ENCODE assay signal across 13 cellular contexts in the genomic region with DNA sequence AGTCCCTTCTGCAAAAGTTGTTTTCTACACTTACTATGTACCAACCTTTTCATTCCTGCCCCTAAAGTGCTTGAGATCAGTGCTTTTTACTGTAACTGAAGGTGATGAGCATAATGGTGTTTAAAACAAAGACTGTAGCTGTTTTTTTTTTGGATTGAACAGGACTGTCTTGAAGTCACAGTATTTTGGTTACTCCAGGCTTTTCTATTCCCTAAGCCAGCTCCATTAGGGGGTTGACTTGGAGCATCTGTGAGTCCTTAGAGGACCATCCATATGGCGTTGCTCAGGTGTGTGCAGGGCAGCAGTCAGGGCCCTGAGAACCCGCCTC. TPM values are rescaled to one million over a fixed set of nuclear protein-coding genes. Genes with fewer than 3 reads are reported as not detected.
DNase-seq lines count a peak whose midpoint lies in the region; ATAC-seq and TF ChIP-seq lines count a peak whose summit lies in the region.
"Had no signal": no experiment of that assay in that cellular context is flagged by ENCODE, and none has a peak within 500 bp of the region (broad histone marks: within the 10 kb centered on the region; RNA-seq: fewer than 3 reads in every experiment).

No MANE protein-coding gene starts in this region.

- H3K4me1 ChIP-seq in Loucy (ENCODE audit: insufficient read depth, low read length, poor library complexity, severe bottlenecking) = peaks cover 24% of the 10 kb centered on the region
- no peaks in the 10 kb centered on the region for H3K4me1 ChIP-seq in Peyer's patch

- H3F3A ChIP-seq in Loucy (ENCODE audit: low read depth) = 0 out of 2 replicates have a peak, but pooled peaks cover 3% of the 10 kb centered on the region

- TF ChIP-seq CTCF in Loucy (conservative IDR thresholded peaks at IDR 0.05; ENCODE audit: low read length) = no peak
- TF ChIP-seq CTCF in chondrocyte (IDR thresholded peaks at IDR 0.05) = peak; percentile 66
- no peak for TF ChIP-seq CTCF in progenitor cell of endocrine pancreas (IDR thresholded peaks at IDR 0.05; ENCODE audit: unreplicated experiment)
- TF ChIP-seq CTCF in Peyer's patch (IDR thresholded peaks at IDR 0.05) = no peak

- no peaks in the 10 kb centered on the region for H4K20me1 ChIP-seq in Loucy (ENCODE audit: insufficient read depth, low read length, poor library complexity, severe bottlenecking)

- no peaks in the 10 kb centered on the region for H3K9me3 Mint-ChIP-seq in activated T-cell treated with anti-CD3 and anti-CD28 coated beads, Interleukin-2, amount 50 U/mL, for 24 hours
- H3K9me3 Mint-ChIP-seq in chondrocyte (ENCODE audit: low read depth) (no peaks in the 10 kb centered on the region), progenitor cell of endocrine pancreas (ENCODE audit: low read depth) (no peaks in the 10 kb centered on the region)
- H3K9me3 Mint-ChIP-seq: CD4-positive, CD25-positive, alpha-beta regulatory T cell; IgD-negative memory B cell; T-cell had no signal

- H3K27ac Mint-ChIP-seq in activated T-cell treated with anti-CD3 and anti-CD28 coated beads, Interleukin-2, amount 50 U/mL, for 24 hours = peak overlapping the region; percentile 15
- H3K27ac Mint-ChIP-seq in chondrocyte (ENCODE audit: unreplicated experiment) (no peak overlapping the region), progenitor cell of endocrine pancreas (peak overlapping the region; percentile 29)
- H3K27ac Mint-ChIP-seq: CD4-positive, CD25-positive, alpha-beta regulatory T cell; T-cell had no signal

- no peak overlapping the region for H3K27ac ChIP-seq in Peyer's patch

- TF ChIP-seq POLR2A in Peyer's patch (IDR thresholded peaks at IDR 0.05) = no peak

- peak overlapping the region; percentile 70 for H3K4me2 ChIP-seq in Loucy (ENCODE audit: low read depth, low read length, poor library complexity, severe bottlenecking)

- H3K36me3 ChIP-seq in Loucy (ENCODE audit: insufficient read depth, low read length) (peaks cover 26% of the 10 kb centered on the region; the same call in 1 of the 2 replicates), Peyer's patch (peaks cover 0 to 44% (median 0%) of the 10 kb centered on the region in 3 donors)
- H3K36me3 ChIP-seq: MG63 had no signal

- peak overlapping the region; percentile 58 for H3K9ac ChIP-seq in Loucy (ENCODE audit: low read depth, low read length, poor library complexity, severe bottlenecking)

- ATAC-seq in HG03095 (IDR thresholded peaks at IDR 0.05; ENCODE audit: unreplicated experiment) = no peak

- no peaks in the 10 kb centered on the region for H3K9me2 ChIP-seq in Loucy (replicated peaks; ENCODE audit: low read depth, low read length)

- H3K9me3 ChIP-seq in Loucy (ENCODE audit: insufficient read depth, low read depth, low read length) (no peaks in the 10 kb centered on the region), Peyer's patch (no peaks in the 10 kb centered on the region)
- H3K9me3 ChIP-seq: MG63 had no signal

- no peaks in the 10 kb centered on the region for H3K79me2 ChIP-seq in Loucy (ENCODE audit: insufficient read depth, low read length)

- H3K4me3 ChIP-seq in Loucy (ENCODE audit: low read length, poor library complexity, severe bottlenecking) (peak overlapping the region; percentile 46), Peyer's patch (no peak overlapping the region)
- H3K4me3 ChIP-seq: MG63 had no signal

- DNase-seq in activated T-cell treated with anti-CD3 and anti-CD28 coated beads, Interleukin-2, amount 50 U/mL, for 24 hours = no peak
- no peak for DNase-seq in activated T-cell treated with anti-CD3 and anti-CD28 coated beads, Interleukin-2, amount 50 U/mL, for 48 hours
- DNase-seq in chondrocyte (ENCODE audit: low spot score) (no peak), progenitor cell of endocrine pancreas (ENCODE audit: low spot score, unreplicated experiment) (no peak), ureter (ENCODE audit: low spot score) (no peak), Peyer's patch (no peak)
- DNase-seq: NCI-H1417 treated with DMSO at 0.1 percent for 48 hours had no signal

- peaks cover 87% of the 10 kb centered on the region for H3K36me3 Mint-ChIP-seq in activated T-cell treated with anti-CD3 and anti-CD28 coated beads, Interleukin-2, amount 50 U/mL, for 24 hours (ENCODE audit: low read depth)
- H3K36me3 Mint-ChIP-seq in chondrocyte (ENCODE audit: low read depth) (peaks cover 21% of the 10 kb centered on the region), progenitor cell of endocrine pancreas (ENCODE audit: insufficient read depth) (peaks cover 8% of the 10 kb centered on the region)

- H3K27me3 ChIP-seq in Loucy (ENCODE audit: insufficient read depth, low read length, poor library complexity, severe bottlenecking) = no peaks in the 10 kb centered on the region
- no peaks in the 10 kb centered on the region for H3K27me3 ChIP-seq in Peyer's patch
- H3K27me3 ChIP-seq: MG63 had no signal

- H2AFZ ChIP-seq in Loucy (ENCODE audit: low read length) = no peak overlapping the region

- no peak overlapping the region for H3K4me3 Mint-ChIP-seq in activated T-cell treated with anti-CD3 and anti-CD28 coated beads, Interleukin-2, amount 50 U/mL, for 24 hours
- no peak overlapping the region for H3K4me3 Mint-ChIP-seq in chondrocyte (ENCODE audit: unreplicated experiment)
- no peak overlapping the region for H3K4me3 Mint-ChIP-seq in progenitor cell of endocrine pancreas (ENCODE audit: low read depth)
- H3K4me3 Mint-ChIP-seq: CD4-positive, CD25-positive, alpha-beta regulatory T cell; IgD-negative memory B cell; T-cell had no signal

- peaks cover 24% of the 10 kb centered on the region for H3K4me1 Mint-ChIP-seq in activated T-cell treated with anti-CD3 and anti-CD28 coated beads, Interleukin-2, amount 50 U/mL, for 24 hours (ENCODE audit: low read depth)
- H3K4me1 Mint-ChIP-seq in chondrocyte (ENCODE audit: low read depth) (peaks cover 10% of the 10 kb centered on the region), progenitor cell of endocrine pancreas (ENCODE audit: low read depth) (peaks cover 1% of the 10 kb centered on the region)

- no peaks in the 10 kb centered on the region for H3K27me3 Mint-ChIP-seq in activated T-cell treated with anti-CD3 and anti-CD28 coated beads, Interleukin-2, amount 50 U/mL, for 24 hours
- H3K27me3 Mint-ChIP-seq in chondrocyte (ENCODE audit: low read depth) = no peaks in the 10 kb centered on the region
- H3K27me3 Mint-ChIP-seq in progenitor cell of endocrine pancreas = no peaks in the 10 kb centered on the region
- H3K27me3 Mint-ChIP-seq: CD4-positive, CD25-positive, alpha-beta regulatory T cell; IgD-negative memory B cell; T-cell had no signal

RNA-seq across cellular contexts. Expression of a gene that starts 29.0 kb away (rescaled TPM):
- total RNA-seq in chondrocyte (2.1 to 4.3 TPM (median 2.9 TPM) in 3 replicates), progenitor cell of endocrine pancreas (2.1 and 3.1 TPM in 2 replicates), ureter (80.7 TPM), Peyer's patch (100 to 1,000 TPM; 121 to 214 (median 144) TPM)

Comparison
In these comparisons a context has a peak if more than half of its experiments do, and no peak if none do; other contexts are left out.
1. RNA of a gene that starts 29.0 kb away (total RNA-seq): 121 to 214 TPM in Peyer's patch and 80.7 TPM in ureter (single experiment); 2.1 to 4.3 TPM in chondrocyte and 2.1 to 3.1 TPM in progenitor cell of endocrine pancreas; every median in the first group is over 10 times any median in the second.